Comparison of ENCODE assay signal across 1 cellular context in genomic region chr4:53916431-53916889, GRCh38.
TF ChIP-seq lines count a peak whose summit lies in the region.

No MANE protein-coding gene starts in this region.

TF ChIP-seq in H1, 55 proteins besides CTCF, POLR2A, EP300 and RAD21:
- TF ChIP-seq CHD7 (IDR thresholded peaks at IDR 0.05; ENCODE audit: insufficient replicate concordance, low read length) (no peak), MAFK (IDR thresholded peaks at IDR 0.05; ENCODE audit: low read depth, low read length) (no peak)
